ENCODE assay signal across 8 cellular contexts in the genomic region with DNA sequence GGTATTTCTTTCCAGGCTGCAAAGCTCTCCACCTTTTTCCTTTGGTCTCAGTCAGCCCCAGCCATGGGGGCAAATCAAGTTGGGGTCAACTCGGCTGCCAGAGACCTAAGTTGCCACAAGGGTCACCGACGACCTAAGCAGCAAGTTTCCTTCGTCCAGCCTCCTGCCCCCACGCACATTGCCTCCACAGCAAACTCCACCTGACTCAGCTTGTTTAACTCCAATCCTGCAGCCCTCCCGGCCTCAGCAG. TPM values are rescaled to one million over a fixed set of nuclear protein-coding genes. Genes with fewer than 3 reads are reported as not detected.
DNase-seq lines count a peak whose midpoint lies in the region; ATAC-seq and TF ChIP-seq lines count a peak whose summit lies in the region.

No MANE protein-coding gene starts in this region.

- peak overlapping the region; percentile 33 to 72 (median 64); a peak in 16 of 22 replicates for H3K9ac ChIP-seq in BLaER1 treated with 17β-estradiol and CSF1 and Interleukin-3, amounts not matched to agents 10 nM and 100 nM
- H3K9ac ChIP-seq in Loucy (ENCODE audit: low read depth, low read length, poor library complexity, severe bottlenecking), result peak overlapping the region; percentile 61
- no peak overlapping the region for H3K9ac ChIP-seq in neural progenitor cell

- H3K36me3 Mint-ChIP-seq in neural progenitor cell, result peaks cover 3% of the 10 kb centered on the region

- peak overlapping the region; percentile 92 to 100 (median 98) for H3K4me2 ChIP-seq in BLaER1 treated with 17β-estradiol and CSF1 and Interleukin-3, amounts not matched to agents 10 nM and 100 nM
- H3K4me2 ChIP-seq in Loucy (ENCODE audit: low read depth, low read length, poor library complexity, severe bottlenecking) (peak overlapping the region; percentile 94), neural progenitor cell (peak overlapping the region; percentile 97)

- H3K9me3 ChIP-seq in BLaER1 treated with 17β-estradiol and CSF1 and Interleukin-3, amounts not matched to agents 10 nM and 100 nM (replicated peaks in 1 of 11), result no peaks in the 10 kb centered on the region
- H3K9me3 ChIP-seq in Loucy (ENCODE audit: insufficient read depth, low read depth, low read length) (no peaks in the 10 kb centered on the region), ectodermal cell (ENCODE audit: control insufficient read depth, low read length) (no peaks in the 10 kb centered on the region), neural progenitor cell (ENCODE audit: low read depth) (no peaks in the 10 kb centered on the region)

- peak overlapping the region; percentile 67 to 81 (median 74) for H3K4me3 ChIP-seq in BLaER1 treated with 17β-estradiol and CSF1 and Interleukin-3, amounts not matched to agents 10 nM and 100 nM
- peak overlapping the region; percentile 87 for H3K4me3 ChIP-seq in Loucy (ENCODE audit: low read length, poor library complexity, severe bottlenecking)
- H3K4me3 ChIP-seq in ectodermal cell (ENCODE audit: insufficient read depth, low read depth, low read length), result peak overlapping the region; percentile 80
- peak overlapping the region; percentile 82 for H3K4me3 ChIP-seq in neural progenitor cell

- H3K27me3 ChIP-seq in BLaER1 treated with 17β-estradiol and CSF1 and Interleukin-3, amounts not matched to agents 10 nM and 100 nM, result peaks cover 59 to 79% (median 65%) of the 10 kb centered on the region in 11 experiments
- H3K27me3 ChIP-seq in Loucy (ENCODE audit: insufficient read depth, low read length, poor library complexity, severe bottlenecking) (no peaks in the 10 kb centered on the region), ectodermal cell (ENCODE audit: control insufficient read depth, insufficient read depth, low read length, poor library complexity, severe bottlenecking) (peaks cover 39% of the 10 kb centered on the region), neural progenitor cell (peaks cover 44% of the 10 kb centered on the region)

- H3F3A ChIP-seq in Loucy (ENCODE audit: low read depth) (no peaks in the 10 kb centered on the region), neural progenitor cell (ENCODE audit: low read depth) (peaks cover 8% of the 10 kb centered on the region)

- no peaks in the 10 kb centered on the region for H3K9me3 Mint-ChIP-seq in neural progenitor cell

- no peaks in the 10 kb centered on the region for H3K36me3 ChIP-seq in BLaER1 treated with 17β-estradiol and CSF1 and Interleukin-3, amounts not matched to agents 10 nM and 100 nM
- H3K36me3 ChIP-seq in Loucy (ENCODE audit: insufficient read depth, low read length) (no peaks in the 10 kb centered on the region), ectodermal cell (ENCODE audit: control insufficient read depth, insufficient read depth, low read length) (no peaks in the 10 kb centered on the region), neural progenitor cell (no peaks in the 10 kb centered on the region)

- peaks cover 17% of the 10 kb centered on the region for H3K4me1 Mint-ChIP-seq in neural progenitor cell

- TF ChIP-seq CTCF in Loucy (conservative IDR thresholded peaks at IDR 0.05; ENCODE audit: low read length), result no peak
- no peak for TF ChIP-seq CTCF in neural progenitor cell (IDR thresholded peaks at IDR 0.05)

- no peak overlapping the region for H3K27ac Mint-ChIP-seq in neural progenitor cell

- peak overlapping the region; percentile 83 for H3K4me3 Mint-ChIP-seq in neural progenitor cell

- H4K20me1 ChIP-seq in BLaER1 treated with 17β-estradiol and CSF1 and Interleukin-3, amounts not matched to agents 10 nM and 100 nM, result peaks cover 0 to 32% (median 14%) of the 10 kb centered on the region in 11 experiments; a peak in 15 of 22 replicates
- H4K20me1 ChIP-seq in Loucy (ENCODE audit: insufficient read depth, low read length, poor library complexity, severe bottlenecking) (peaks cover 6% of the 10 kb centered on the region), neural progenitor cell (ENCODE audit: low read depth) (peaks cover 15% of the 10 kb centered on the region)

- peaks cover 7 to 28% (median 19%) of the 10 kb centered on the region in 10 experiments; a peak in 18 of 20 replicates for H3K4me1 ChIP-seq in BLaER1 treated with 17β-estradiol and CSF1 and Interleukin-3, amounts not matched to agents 10 nM and 100 nM
- H3K4me1 ChIP-seq in Loucy (ENCODE audit: insufficient read depth, low read length, poor library complexity, severe bottlenecking), result peaks cover 34% of the 10 kb centered on the region
- H3K4me1 ChIP-seq in ectodermal cell (ENCODE audit: control insufficient read depth, insufficient read depth, low read length), result peaks cover 7% of the 10 kb centered on the region
- peaks cover 28% of the 10 kb centered on the region for H3K4me1 ChIP-seq in neural progenitor cell

- no peak for ATAC-seq in GM21825 (IDR thresholded peaks at IDR 0.05; ENCODE audit: unreplicated experiment)

- no peak for DNase-seq in neural progenitor cell (ENCODE audit: low spot score)
- DNase-seq in DMS 273 treated with DMSO at 0.1 percent for 48 hours (lab: John Stamatoyannopoulos, UW), result no peak
- no peak for DNase-seq in iPS-NIHi11 (ENCODE audit: low spot score)
- no peak for DNase-seq in NCI-H524 (lab: John Stamatoyannopoulos, UW)

- peak overlapping the region; percentile 94 for H2AFZ ChIP-seq in Loucy (ENCODE audit: low read length)
- peak overlapping the region; percentile 60 for H2AFZ ChIP-seq in neural progenitor cell (replicated peaks)

- peaks cover 10% of the 10 kb centered on the region for H3K27me3 Mint-ChIP-seq in neural progenitor cell (ENCODE audit: insufficient read depth, low read depth)

- no peaks in the 10 kb centered on the region for H3K9me2 ChIP-seq in Loucy (replicated peaks; ENCODE audit: low read depth, low read length)

- H3K27ac ChIP-seq in BLaER1 treated with 17β-estradiol and CSF1 and Interleukin-3, amounts not matched to agents 10 nM and 100 nM, result no peak overlapping the region
- no peak overlapping the region for H3K27ac ChIP-seq in ectodermal cell (ENCODE audit: insufficient read depth, low read depth, low read length, poor library complexity, severe bottlenecking)
- H3K27ac ChIP-seq in neural progenitor cell, result no peak overlapping the region

- H3K79me2 ChIP-seq in Loucy (ENCODE audit: insufficient read depth, low read length) (peaks cover 27% of the 10 kb centered on the region), neural progenitor cell (ENCODE audit: low read depth) (peaks cover 10% of the 10 kb centered on the region)

- WGBS in ectodermal cell, 2 experiments, result 0% methylated on average over 6 of the region's 6 CpGs

RNA-seq across cellular contexts. Expression of gene KCNMB4, which starts 0.8 kb away (rescaled TPM):
- polyA plus RNA-seq in ectodermal cell (2013, experiment 1 of 4), result 8.4 TPM
- polyA plus RNA-seq in ectodermal cell (2013, experiment 2 of 4), result 11.5 TPM
- polyA plus RNA-seq in ectodermal cell (2013, experiment 3 of 4), result 8.7 TPM
- polyA plus RNA-seq in ectodermal cell (2013, experiment 4 of 4), result 8.5 TPM
- 5.7 and 8.5 TPM in 2 replicates for total RNA-seq in neural progenitor cell (ENCODE audit: low replicate concordance)
